In the genomic region with DNA sequence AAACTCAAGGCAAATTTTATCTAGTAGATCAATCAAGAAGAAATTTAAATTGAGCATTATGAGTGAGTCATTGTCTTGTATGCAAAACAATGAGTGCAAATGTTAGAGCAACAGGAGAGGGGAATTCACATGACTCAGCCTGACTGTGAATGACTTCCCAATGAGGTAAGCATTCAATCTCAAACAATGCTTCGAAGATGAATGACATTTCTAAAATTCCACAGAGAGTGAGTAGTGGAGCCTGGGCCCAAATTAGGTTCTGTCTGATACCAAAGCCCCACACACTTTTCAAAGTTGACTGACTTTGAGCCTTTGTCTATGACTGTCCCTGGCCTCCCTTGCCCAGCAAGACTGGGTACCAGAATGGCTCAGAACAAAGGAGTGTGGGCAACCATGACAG, we compare ENCODE assay signal across 10 cellular contexts.
DNase-seq lines count a peak whose midpoint lies in the region; ATAC-seq, FAIRE-seq and TF ChIP-seq lines count a peak whose summit lies in the region.
"Had no signal": no experiment of that assay in that cellular context is flagged by ENCODE, and none has a peak within 500 bp of the region (broad histone marks: within the 10 kb centered on the region; RNA-seq: fewer than 3 reads in every experiment).

No MANE protein-coding gene starts in this region.

- no peak for TF ChIP-seq CTCF in RWPE1 (conservative IDR thresholded peaks at IDR 0.05; ENCODE audit: low read depth)

- peaks cover 4 to 6% of the 10 kb centered on the region in 2 donors for H3K9me3 Mint-ChIP-seq in activated T-cell treated with anti-CD3 and anti-CD28 coated beads, Interleukin-2, amount 50 U/mL, for 72 hours
- H3K9me3 Mint-ChIP-seq in activated T-cell treated with anti-CD3 and anti-CD28 coated beads, Interleukin-2, amount 50 U/mL, for 24 hours: peaks cover 5% of the 10 kb centered on the region

- H3K36me3 Mint-ChIP-seq in activated T-cell treated with anti-CD3 and anti-CD28 coated beads, Interleukin-2, amount 50 U/mL, for 72 hours (ENCODE audit: insufficient read depth in 2 of 2): no peaks in the 10 kb centered on the region
- H3K36me3 Mint-ChIP-seq in activated T-cell treated with anti-CD3 and anti-CD28 coated beads, Interleukin-2, amount 50 U/mL, for 24 hours (ENCODE audit: low read depth): no peaks in the 10 kb centered on the region
- H3K36me3 Mint-ChIP-seq: naive B cell had no signal

- CTCF ChIA-PET in RWPE1 (lab: Yijun Ruan, JAX): no interaction called here

- no peak overlapping the region for H3K27ac ChIP-seq in RWPE1
- H3K27ac ChIP-seq: BLaER1 had no signal

- peak; percentile 8 to 9 for DNase-seq in activated T-cell treated with anti-CD3 and anti-CD28 coated beads, Interleukin-2, amount 50 U/mL, for 72 hours
- no peak for DNase-seq in activated T-cell treated with anti-CD3 and anti-CD28 coated beads, Interleukin-2, amount 50 U/mL, for 24 hours
- DNase-seq in RWPE1 (ENCODE audit: low spot score) (peak; percentile 77), fibroblast of peridontal ligament (ENCODE audit: extremely low read depth) (peak; percentile 39), smooth muscle cell of the brain vasculature (ENCODE audit: low read depth, low spot score) (peak; percentile 1), hypothalamus (lab: John Stamatoyannopoulos, UW) (no peak), GM19239 (ENCODE audit: insufficient read length, low spot score) (no peak)
- DNase-seq: naive B cell had no signal

- peak; percentile 87 to 88 for ATAC-seq in activated T-cell treated with anti-CD3 and anti-CD28 coated beads, Interleukin-2, amount 50 U/mL, for 72 hours (replicated peaks in 1 of 2)
- ATAC-seq in GM21381 (IDR thresholded peaks at IDR 0.05; ENCODE audit: unreplicated experiment): no peak

- peak overlapping the region; percentile 36 for H3K27ac Mint-ChIP-seq in activated T-cell treated with anti-CD3 and anti-CD28 coated beads, Interleukin-2, amount 50 U/mL, for 72 hours
- no peak overlapping the region for H3K27ac Mint-ChIP-seq in activated T-cell treated with anti-CD3 and anti-CD28 coated beads, Interleukin-2, amount 50 U/mL, for 24 hours

- H3K4me1 Mint-ChIP-seq in activated T-cell treated with anti-CD3 and anti-CD28 coated beads, Interleukin-2, amount 50 U/mL, for 72 hours (ENCODE audit: low read depth): peaks cover 17% of the 10 kb centered on the region
- H3K4me1 Mint-ChIP-seq in activated T-cell treated with anti-CD3 and anti-CD28 coated beads, Interleukin-2, amount 50 U/mL, for 24 hours (ENCODE audit: low read depth): peaks cover 9% of the 10 kb centered on the region
- H3K4me1 Mint-ChIP-seq: naive B cell had no signal

- H3K4me3 Mint-ChIP-seq in activated T-cell treated with anti-CD3 and anti-CD28 coated beads, Interleukin-2, amount 50 U/mL, for 72 hours: no peak overlapping the region
- H3K4me3 Mint-ChIP-seq in activated T-cell treated with anti-CD3 and anti-CD28 coated beads, Interleukin-2, amount 50 U/mL, for 24 hours: no peak overlapping the region
- H3K4me3 Mint-ChIP-seq: naive B cell had no signal

- peaks cover 22% of the 10 kb centered on the region for H3K27me3 Mint-ChIP-seq in activated T-cell treated with anti-CD3 and anti-CD28 coated beads, Interleukin-2, amount 50 U/mL, for 72 hours (ENCODE audit: low read depth)
- peaks cover 21% of the 10 kb centered on the region for H3K27me3 Mint-ChIP-seq in activated T-cell treated with anti-CD3 and anti-CD28 coated beads, Interleukin-2, amount 50 U/mL, for 24 hours

- no peak for FAIRE-seq in GM19239 (lab: Jason Lieb, UNC)

- POLR2A ChIA-PET in RWPE1 (lab: Yijun Ruan, JAX; ENCODE audit: low non-redundant PET): no interaction called here

Comparison
In these comparisons a context has a peak if more than half of its experiments do, and no peak if none do; other contexts are left out.
1. DNase-seq: peak in activated T-cell treated with anti-CD3 and anti-CD28 coated beads, Interleukin-2, amount 50 U/mL, for 72 hours (2 of 2), RWPE1 (single experiment), fibroblast of peridontal ligament (single experiment) and smooth muscle cell of the brain vasculature (single experiment); none in activated T-cell treated with anti-CD3 and anti-CD28 coated beads, Interleukin-2, amount 50 U/mL, for 24 hours (single experiment), hypothalamus (0 of 51) and GM19239 (single experiment).